Comparison of ENCODE assay signal across 27 cellular contexts in the genomic region with DNA sequence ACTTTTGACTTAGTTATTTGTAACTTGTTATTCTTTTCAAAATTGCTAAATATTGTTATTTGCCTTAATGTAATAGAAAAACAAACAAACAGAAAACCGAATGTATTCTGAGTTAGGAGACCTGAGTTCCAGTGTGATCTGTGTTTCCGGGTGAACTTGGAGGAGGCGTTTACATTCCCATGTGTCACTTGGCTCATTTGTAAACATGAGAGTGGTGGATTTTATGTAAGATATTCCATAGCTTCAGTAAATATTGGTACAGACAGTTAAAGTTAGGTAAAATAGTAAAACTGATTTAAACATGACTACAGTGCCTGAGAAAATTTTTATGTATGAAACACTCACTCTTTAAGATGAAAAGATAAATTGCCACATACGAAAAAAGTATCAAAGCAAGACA.
"Had no signal": no experiment of that assay in that cellular context is flagged by ENCODE, and none has a peak within 500 bp of the region (broad histone marks: within the 10 kb centered on the region; RNA-seq: fewer than 3 reads in every experiment).

No MANE protein-coding gene starts in this region.

- ATAC-seq: activated CD4-positive, CD25-positive, alpha-beta regulatory T cell treated with anti-CD3 and anti-CD28 coated beads, Interleukin-2, amount 50 U/mL, for 24 hours; activated CD8-positive, alpha-beta T cell treated with anti-CD3 and anti-CD28 coated beads for 36 hours; activated T-cell treated with anti-CD3 and anti-CD28 coated beads, Interleukin-2, amount 50 U/mL, for 4 hours; activated T-helper 17 cell treated with anti-CD3 and anti-CD28 coated beads, Interleukin-2, amount 50 U/mL, for 72 hours; esophagus mucosa; T-helper 17 cell had no signal

- FAIRE-seq: astrocyte had no signal

- DNase-seq: activated B cell treated with CpG ODN at 0.5 μM for 24 hours; activated CD4-positive, alpha-beta T cell treated with anti-CD3 and anti-CD28 coated beads for 48 hours; activated CD4-positive, alpha-beta T cell treated with anti-CD3 and anti-CD28 coated beads, Interleukin-2, amount 50 U/mL, for 1 hour; activated CD4-positive, alpha-beta T cell treated with anti-CD3 and anti-CD28 coated beads, Interleukin-2, amount 50 U/mL, for 48 hours; activated CD8-positive, alpha-beta memory T cell treated with anti-CD3 and anti-CD28 coated beads for 24 hours; activated CD8-positive, alpha-beta T cell treated with anti-CD3 and anti-CD28 coated beads for 36 hours; activated effector memory CD4-positive, alpha-beta T cell treated with Interleukin-2 at 50 U/mL for 16 hours; activated gamma-delta T cell treated with Interleukin-2 at 50 U/mL for 16 hours; activated naive CD4-positive, alpha-beta T cell treated with anti-CD3 and anti-CD28 coated beads, Interleukin-2, amount 50 U/mL, for 16 hours; activated naive CD4-positive, alpha-beta T cell treated with Interleukin-2 at 50 U/mL for 16 hours; activated T-cell treated with anti-CD3 and anti-CD28 coated beads, Interleukin-2, amount 50 U/mL, for 4 hours; amniotic stem cell; anterior cingulate cortex; brain microvascular endothelial cell; caudate nucleus; cortex of kidney; effector memory CD4-positive, alpha-beta T cell; endodermal cell; foreskin fibroblast; head of caudate nucleus; T-helper 17 cell; T1000; WERI-Rb-1 had no signal

- H3K27me3 ChIP-seq: brain microvascular endothelial cell had no signal

- H3K36me3 ChIP-seq: brain microvascular endothelial cell, WERI-Rb-1 had no signal
